ENCODE assay signal across 24 cellular contexts in the genomic region with DNA sequence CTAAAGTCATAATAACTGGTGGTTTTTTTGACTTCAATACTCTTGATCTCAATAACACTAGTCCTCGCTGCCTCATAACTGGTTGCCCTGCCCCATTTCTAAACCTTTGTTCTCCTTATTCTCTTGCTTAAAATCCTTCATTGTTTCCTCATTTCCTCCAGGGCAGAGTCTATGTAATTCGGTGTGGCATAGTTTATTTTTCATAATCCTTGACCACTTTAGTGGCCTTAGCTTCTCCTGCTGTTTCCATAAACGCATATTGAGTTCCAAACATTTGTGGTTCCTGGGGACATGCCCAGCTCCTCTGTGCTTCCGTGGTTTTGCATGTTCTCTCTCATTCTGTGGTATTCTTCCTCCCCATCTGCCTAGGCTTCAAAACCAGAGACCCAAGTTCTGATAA. TPM values are rescaled to one million over a fixed set of nuclear protein-coding genes. Genes with fewer than 3 reads are reported as not detected.
A peak's percentile ranks its signal among the peaks of the same experiment; 100 is the strongest.
DNase-seq lines count a peak whose midpoint lies in the region; ATAC-seq lines count a peak whose summit lies in the region.
"Had no signal": no experiment of that assay in that cellular context is flagged by ENCODE, and none has a peak within 500 bp of the region (broad histone marks: within the 10 kb centered on the region; RNA-seq: fewer than 3 reads in every experiment).

No MANE protein-coding gene starts in this region.

- no peaks in the 10 kb centered on the region for H3K9me3 ChIP-seq in T-helper 17 cell (ENCODE audit: control insufficient read depth, low read length, poor library complexity, severe bottlenecking)
- no peaks in the 10 kb centered on the region for H3K9me3 ChIP-seq in CD8-positive, alpha-beta memory T cell (ENCODE audit: low read length)
- H3K9me3 ChIP-seq: testis had no signal

- no peak overlapping the region for H3K27ac ChIP-seq in CD8-positive, alpha-beta memory T cell (ENCODE audit: low read depth, low read length)
- H3K27ac ChIP-seq: GM23248, testis, VCaP had no signal

- H3K27me3 ChIP-seq in CD8-positive, alpha-beta memory T cell (ENCODE audit: insufficient read depth, low read length, poor library complexity, severe bottlenecking), result no peaks in the 10 kb centered on the region
- H3K27me3 ChIP-seq: testis had no signal

- H3K4me1 Mint-ChIP-seq in T-helper 17 cell, result no peaks in the 10 kb centered on the region
- H3K4me1 Mint-ChIP-seq in activated CD4-positive, alpha-beta memory T cell treated with anti-CD3 and anti-CD28 coated beads, Interleukin-2, amount 10 ng/mL, durations not matched to agents 7 days and 5 days, result no peaks in the 10 kb centered on the region
- H3K4me1 Mint-ChIP-seq in CD8-positive, alpha-beta memory T cell, result no peaks in the 10 kb centered on the region
- H3K4me1 Mint-ChIP-seq: CD4-positive, CD25-positive, alpha-beta regulatory T cell had no signal

- peaks cover 26% of the 10 kb centered on the region for H3K27me3 Mint-ChIP-seq in T-helper 17 cell
- no peaks in the 10 kb centered on the region for H3K27me3 Mint-ChIP-seq in activated CD4-positive, alpha-beta memory T cell treated with anti-CD3 and anti-CD28 coated beads, Interleukin-2, amount 10 ng/mL, durations not matched to agents 7 days and 5 days
- H3K27me3 Mint-ChIP-seq in CD8-positive, alpha-beta memory T cell, result peaks cover 9 to 28% of the 10 kb centered on the region in 2 donors
- H3K27me3 Mint-ChIP-seq: activated CD4-positive, alpha-beta memory T cell treated with anti-CD3 and anti-CD28 coated beads for 36 hours; stimulated activated memory B cell treated with anti-CD40 and anti-IgM and Interleukin-4, amounts not matched to agents 10 μg/mL and 1 μg/mL and 100 μg/mL, for 72 hours had no signal

- no peaks in the 10 kb centered on the region for H3K9me3 Mint-ChIP-seq in activated CD4-positive, alpha-beta memory T cell treated with anti-CD3 and anti-CD28 coated beads, Interleukin-2, amount 10 ng/mL, durations not matched to agents 7 days and 5 days
- H3K9me3 Mint-ChIP-seq in CD8-positive, alpha-beta memory T cell, result no peaks in the 10 kb centered on the region
- H3K9me3 Mint-ChIP-seq: activated CD4-positive, alpha-beta memory T cell treated with anti-CD3 and anti-CD28 coated beads for 36 hours; natural killer cell treated with Interleukin-12 subunit alpha and Interleukin-12 subunit beta and Interleukin-15 and Interleukin-18, amount 100 ng/mL, for 72 hours; stimulated activated memory B cell treated with anti-CD40 and anti-IgM and Interleukin-4, amounts not matched to agents 10 μg/mL and 1 μg/mL and 100 μg/mL, for 72 hours; T-helper 1 cell treated with Interleukin-12 subunit alpha and Interleukin-12 subunit beta and Interleukin-4 antibody, amounts not matched to agents 30 μg/mL and 1 μg/mL, for 36 hours had no signal

- H3K4me3 Mint-ChIP-seq in T-helper 17 cell, result no peak overlapping the region
- no peak overlapping the region for H3K4me3 Mint-ChIP-seq in activated CD4-positive, alpha-beta memory T cell treated with anti-CD3 and anti-CD28 coated beads, Interleukin-2, amount 10 ng/mL, durations not matched to agents 7 days and 5 days
- no peak overlapping the region for H3K4me3 Mint-ChIP-seq in CD8-positive, alpha-beta memory T cell
- H3K4me3 Mint-ChIP-seq: activated CD4-positive, alpha-beta memory T cell treated with anti-CD3 and anti-CD28 coated beads for 36 hours; CD4-positive, CD25-positive, alpha-beta regulatory T cell; natural killer cell treated with Interleukin-12 subunit alpha and Interleukin-12 subunit beta and Interleukin-15 and Interleukin-18, amount 100 ng/mL, for 72 hours; stimulated activated memory B cell treated with anti-CD40 and anti-IgM and Interleukin-4, amounts not matched to agents 10 μg/mL and 1 μg/mL and 100 μg/mL, for 72 hours; T-helper 1 cell treated with Interleukin-12 subunit alpha and Interleukin-12 subunit beta and Interleukin-4 antibody, amounts not matched to agents 30 μg/mL and 1 μg/mL, for 36 hours had no signal

- ATAC-seq in T-helper 17 cell, result no peak
- ATAC-seq in GM19455 (IDR thresholded peaks at IDR 0.05; ENCODE audit: unreplicated experiment), result no peak
- ATAC-seq: natural killer cell treated with Interleukin-12 subunit alpha and Interleukin-12 subunit beta and Interleukin-15 and Interleukin-18, amount 100 ng/mL, for 72 hours; stimulated activated memory B cell treated with anti-CD40 and anti-IgM and Interleukin-4, amounts not matched to agents 10 μg/mL and 1 μg/mL and 100 μg/mL, for 72 hours had no signal

- H3K4me3 ChIP-seq in CD8-positive, alpha-beta memory T cell (ENCODE audit: low read length), result no peak overlapping the region
- H3K4me3 ChIP-seq: GM23248, testis had no signal

- H3K4me1 ChIP-seq in CD8-positive, alpha-beta memory T cell (ENCODE audit: insufficient read depth, low read length), result no peaks in the 10 kb centered on the region
- H3K4me1 ChIP-seq: testis had no signal

- POLR2A ChIA-PET in activated CD4-positive, alpha-beta memory T cell treated with anti-CD3 and anti-CD28 coated beads, Interleukin-2, amount 10 ng/mL, durations not matched to agents 7 days and 5 days (lab: Charles Lee), result no interaction called here
- POLR2A ChIA-PET in CD8-positive, alpha-beta memory T cell (lab: Charles Lee), result no interaction called here

- H3K36me3 ChIP-seq in CD8-positive, alpha-beta memory T cell (ENCODE audit: insufficient read depth, low read length), result no peaks in the 10 kb centered on the region

- CTCF ChIA-PET in activated CD4-positive, alpha-beta memory T cell treated with anti-CD3 and anti-CD28 coated beads, Interleukin-2, amount 10 ng/mL, durations not matched to agents 7 days and 5 days (lab: Charles Lee), result no interaction called here
- CTCF ChIA-PET in CD8-positive, alpha-beta memory T cell (lab: Charles Lee), result no interaction called here

- H3K27ac Mint-ChIP-seq in T-helper 17 cell, result no peak overlapping the region
- H3K27ac Mint-ChIP-seq in activated CD4-positive, alpha-beta memory T cell treated with anti-CD3 and anti-CD28 coated beads, Interleukin-2, amount 10 ng/mL, durations not matched to agents 7 days and 5 days, result no peak overlapping the region
- H3K27ac Mint-ChIP-seq in CD8-positive, alpha-beta memory T cell, result no peak overlapping the region
- H3K27ac Mint-ChIP-seq: activated CD4-positive, alpha-beta memory T cell treated with anti-CD3 and anti-CD28 coated beads for 36 hours; CD4-positive, CD25-positive, alpha-beta regulatory T cell; natural killer cell treated with Interleukin-12 subunit alpha and Interleukin-12 subunit beta and Interleukin-15 and Interleukin-18, amount 100 ng/mL, for 72 hours; stimulated activated memory B cell treated with anti-CD40 and anti-IgM and Interleukin-4, amounts not matched to agents 10 μg/mL and 1 μg/mL and 100 μg/mL, for 72 hours; T-helper 1 cell treated with Interleukin-12 subunit alpha and Interleukin-12 subunit beta and Interleukin-4 antibody, amounts not matched to agents 30 μg/mL and 1 μg/mL, for 36 hours had no signal

- H3K36me3 Mint-ChIP-seq in T-helper 17 cell (ENCODE audit: low read depth), result no peaks in the 10 kb centered on the region
- no peaks in the 10 kb centered on the region for H3K36me3 Mint-ChIP-seq in activated CD4-positive, alpha-beta memory T cell treated with anti-CD3 and anti-CD28 coated beads, Interleukin-2, amount 10 ng/mL, durations not matched to agents 7 days and 5 days (ENCODE audit: low read depth)
- no peaks in the 10 kb centered on the region for H3K36me3 Mint-ChIP-seq in CD8-positive, alpha-beta memory T cell
- H3K36me3 Mint-ChIP-seq: activated CD4-positive, alpha-beta memory T cell treated with anti-CD3 and anti-CD28 coated beads for 36 hours; CD4-positive, CD25-positive, alpha-beta regulatory T cell; natural killer cell treated with Interleukin-12 subunit alpha and Interleukin-12 subunit beta and Interleukin-15 and Interleukin-18, amount 100 ng/mL, for 72 hours; stimulated activated memory B cell treated with anti-CD40 and anti-IgM and Interleukin-4, amounts not matched to agents 10 μg/mL and 1 μg/mL and 100 μg/mL, for 72 hours had no signal

- DNase-seq in GM03348 (ENCODE audit: low spot score) (peak; percentile 11), MV-4-11 (lab: John Stamatoyannopoulos, UW) (peak; percentile 84), astrocyte of the hippocampus (ENCODE audit: low read depth, low spot score) (peak; percentile 46), myocyte (ENCODE audit: low read depth) (peak; percentile 65), T-helper 17 cell (no peak)
- no peak for DNase-seq in activated CD4-positive, alpha-beta memory T cell treated with anti-CD3 and anti-CD28 coated beads, Interleukin-2, amount 10 ng/mL, durations not matched to agents 7 days and 5 days
- DNase-seq in CD8-positive, alpha-beta memory T cell, result no peak
- DNase-seq: activated CD4-positive, alpha-beta memory T cell treated with anti-CD3 and anti-CD28 coated beads for 36 hours; amniotic stem cell; CD4-positive, CD25-positive, alpha-beta regulatory T cell; central memory CD4-positive, alpha-beta T cell; DMS153; effector CD4-positive, alpha-beta T cell; GM23248; mesendoderm; NCI-H1417 treated with DMSO at 0.1 percent for 48 hours; NCI-H524 treated with DMSO at 0.1 percent for 48 hours; SHP77; testis had no signal

RNA-seq across cellular contexts. Expression of gene TLCD4, which starts 19.0 kb away (rescaled TPM):
- total RNA-seq in myocyte (5.3 and 9.1 TPM in 2 replicates), T-helper 17 cell (under 1 TPM; 0.23 to 0.25 TPM)
- polyA plus RNA-seq in myocyte (2012), result 1.3 TPM
- total RNA-seq in activated CD4-positive, alpha-beta memory T cell treated with anti-CD3 and anti-CD28 coated beads, Interleukin-2, amount 10 ng/mL, durations not matched to agents 7 days and 5 days, result under 1 TPM in 1 of 2 experiments, not detected in 1; 0.03 TPM
- under 1 TPM; 0.04 to 0.09 TPM for total RNA-seq in CD8-positive, alpha-beta memory T cell
- not detected for polyA plus RNA-seq in CD8-positive, alpha-beta memory T cell
- total RNA-seq: CD4-positive, CD25-positive, alpha-beta regulatory T cell; GM23248; natural killer cell treated with Interleukin-12 subunit alpha and Interleukin-12 subunit beta and Interleukin-15 and Interleukin-18, amount 100 ng/mL, for 72 hours had no signal
- polyA plus RNA-seq: GM23248 had no signal

RNA-seq across cellular contexts. Expression of gene ALG14, which starts 25.4 kb away (rescaled TPM):
- total RNA-seq in myocyte (0.88 and 1.4 TPM in 2 replicates), T-helper 17 cell (1 to 10 TPM; 1.5 to 1.8 TPM)
- 5.5 TPM for polyA plus RNA-seq in myocyte (2012)
- total RNA-seq in activated CD4-positive, alpha-beta memory T cell treated with anti-CD3 and anti-CD28 coated beads, Interleukin-2, amount 10 ng/mL, durations not matched to agents 7 days and 5 days, result 1 to 10 TPM; 2.4 to 2.7 TPM
- 1 to 10 TPM; 4.4 to 4.6 TPM for total RNA-seq in CD8-positive, alpha-beta memory T cell
- polyA plus RNA-seq in CD8-positive, alpha-beta memory T cell, result 6.8 TPM

Comparison
In these comparisons a context has a peak if more than half of its experiments do, and no peak if none do; other contexts are left out.
1. DNase-seq: peak in GM03348 (single experiment), MV-4-11 (single experiment), astrocyte of the hippocampus (single experiment) and myocyte (single experiment); none in T-helper 17 cell (0 of 3), activated CD4-positive, alpha-beta memory T cell treated with anti-CD3 and anti-CD28 coated beads, Interleukin-2, amount 10 ng/mL, durations not matched to agents 7 days and 5 days (single experiment) and CD8-positive, alpha-beta memory T cell (0 of 5).